ENCODE assay signal across 22 cellular contexts in the genomic region with DNA sequence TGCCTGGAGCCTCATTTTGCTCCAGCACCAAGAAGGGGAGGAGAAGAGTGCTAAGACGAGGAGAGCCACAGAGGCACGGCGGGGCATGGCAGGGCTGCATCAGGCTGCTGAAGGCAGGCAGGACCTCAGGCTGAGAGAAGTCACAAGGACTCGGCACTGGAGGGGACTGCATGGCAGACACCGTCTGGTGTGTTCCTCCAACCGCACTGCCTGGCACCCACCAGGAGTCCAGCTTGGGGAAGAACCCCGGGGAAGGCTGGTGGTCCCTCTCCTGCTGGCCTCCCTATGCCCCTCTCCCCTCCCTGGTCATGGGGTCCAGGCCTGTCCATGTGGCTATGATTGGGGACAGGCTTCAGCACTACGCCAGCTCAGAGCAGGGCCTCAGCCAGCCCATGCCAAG.
DNase-seq lines count a peak whose midpoint lies in the region; ATAC-seq and TF ChIP-seq lines count a peak whose summit lies in the region.
"Had no signal": no experiment of that assay in that cellular context is flagged by ENCODE, and none has a peak within 500 bp of the region (broad histone marks: within the 10 kb centered on the region; RNA-seq: fewer than 3 reads in every experiment).

No MANE protein-coding gene starts in this region.

- H4K20me1 ChIP-seq in H9 (ENCODE audit: control insufficient read depth, insufficient read depth, insufficient read length) = no peaks in the 10 kb centered on the region

- no peak overlapping the region for H2BK5ac ChIP-seq in H9 (ENCODE audit: insufficient read length, low read length)

- intact Hi-C loops in upper lobe of right lung (cut with DNase I) = no loop called here

- no peak overlapping the region for H3K4me2 ChIP-seq in H9 (ENCODE audit: insufficient read depth, insufficient read length, low read length)

- no peak overlapping the region for H3K9ac ChIP-seq in H9 (ENCODE audit: extremely low read depth, insufficient read length, low read length)

- H3K23ac ChIP-seq in H9 (ENCODE audit: insufficient read length, low read depth, low read length) = no peak overlapping the region

- POLR2A ChIA-PET in GM10248 (lab: Yijun Ruan, JAX) = interaction anchor here (0.6 kb wide), 1 partner anchor 43 kb away, joined by 3 read pairs; no protein-coding TSS in a partner anchor

- H2BK12ac ChIP-seq in H9 (ENCODE audit: insufficient read length, low read depth, low read length) = no peak overlapping the region

- no peak overlapping the region for H2AFZ ChIP-seq in H9 (ENCODE audit: low read length)

- no peak overlapping the region for H4K8ac ChIP-seq in H9 (replicated peaks; ENCODE audit: insufficient read length, low read depth, low read length)

- H3K27me3 ChIP-seq in H9 (ENCODE audit: insufficient read depth, low read length) (no peaks in the 10 kb centered on the region), upper lobe of right lung (no peaks in the 10 kb centered on the region)

- H2BK120ac ChIP-seq in H9 (ENCODE audit: low read depth, low read length, poor library complexity, severe bottlenecking) = no peak overlapping the region

- H2AK5ac ChIP-seq in H9 (ENCODE audit: insufficient read length, low read length) = no peak overlapping the region

- peak; percentile 6 for DNase-seq in GM10248 (ENCODE audit: extremely low spot score)
- DNase-seq in H9 = peak; percentile 22
- DNase-seq in memory B cell (ENCODE audit: low spot score in 2 of 2) = no peak
- peak; percentile 48 for DNase-seq in upper lobe of right lung
- DNase-seq in effector memory CD8-positive, alpha-beta T cell = no peak
- DNase-seq in mucosa of gallbladder (ENCODE audit: low spot score) = no peak
- DNase-seq: Calu3, DMS79 treated with DMSO at 0.1 percent for 48 hours, GF-D8, KBM-7, MM.1S, NCI-H1048, NCI-H1417, NCI-H1694, NCI-H2029 treated with DMSO at 0.1 percent for 48 hours, NCI-H2171, NCI-H510A, NCI-H69, RPMI8226, SHP77 had no signal

- H3K36me3 Mint-ChIP-seq in H9 (ENCODE audit: insufficient read depth in 1 of 3, low read depth in 3 of 3) (no peaks in the 10 kb centered on the region), memory B cell (no peaks in the 10 kb centered on the region)
- H3K36me3 Mint-ChIP-seq in effector memory CD8-positive, alpha-beta T cell (ENCODE audit: insufficient read depth) = peaks cover 2% of the 10 kb centered on the region

- no peak overlapping the region for H3K14ac ChIP-seq in H9 (ENCODE audit: insufficient read depth, low read length)

- no peaks in the 10 kb centered on the region for H3K9me3 ChIP-seq in H9 (ENCODE audit: control insufficient read depth, low read depth, low read length)
- H3K9me3 ChIP-seq in upper lobe of right lung = no peaks in the 10 kb centered on the region

- H3K4ac ChIP-seq in H9 (ENCODE audit: low read depth, low read length) = no peak overlapping the region

- CTCF ChIA-PET in GM10248 (lab: Yijun Ruan, JAX) = interaction anchor here (1.2 kb wide), 1 partner anchor 292 kb away, joined by 3 read pairs; no protein-coding TSS in a partner anchor

- H3K56ac ChIP-seq in H9 (ENCODE audit: insufficient read length, low read depth, low read length) = no peak overlapping the region

- H3K27ac Mint-ChIP-seq in H9 (no peak overlapping the region), memory B cell (peak overlapping the region; percentile 14)
- no peak overlapping the region for H3K27ac Mint-ChIP-seq in effector memory CD8-positive, alpha-beta T cell
- H3K27ac Mint-ChIP-seq: B cell had no signal

- no CpG with 5 or more reads among the region's 8 CpGs for WGBS in H9 (ENCODE audit: extremely low coverage, insufficient read length, low lambda C conversion rate)

- H3K4me3 ChIP-seq in upper lobe of right lung = no peak overlapping the region

- no peaks in the 10 kb centered on the region; a peak in 1 of 4 replicates for H3K4me1 Mint-ChIP-seq in H9
- H3K4me1 Mint-ChIP-seq in memory B cell = no peaks in the 10 kb centered on the region
- H3K4me1 Mint-ChIP-seq in effector memory CD8-positive, alpha-beta T cell (ENCODE audit: low read depth in 2 of 2) = peaks cover 0 to 1% of the 10 kb centered on the region in 2 donors

- no peak overlapping the region for H3T11ph ChIP-seq in H9 (ENCODE audit: low read length)

- H3K18ac ChIP-seq in H9 (ENCODE audit: insufficient read length, low read depth, low read length) = no peak overlapping the region

- no peak for ATAC-seq in memory B cell (ENCODE audit: low read depth)
- no peak for ATAC-seq in upper lobe of right lung
- ATAC-seq in HG02642 (IDR thresholded peaks at IDR 0.05; ENCODE audit: poor library complexity, unreplicated experiment) = no peak
- no peak for ATAC-seq in effector memory CD8-positive, alpha-beta T cell (replicated peaks)

- H3K27me3 Mint-ChIP-seq in H9 (ENCODE audit: low read depth) (no peaks in the 10 kb centered on the region), memory B cell (no peaks in the 10 kb centered on the region)
- peaks cover 0 to 9% of the 10 kb centered on the region in 2 donors for H3K27me3 Mint-ChIP-seq in effector memory CD8-positive, alpha-beta T cell
- H3K27me3 Mint-ChIP-seq: B cell had no signal

- no peak overlapping the region for H4K5ac ChIP-seq in H9 (ENCODE audit: insufficient read length, low read depth, low read length)

- no peak overlapping the region for H2BK15ac ChIP-seq in H9 (ENCODE audit: low read depth, low read length)

- H3K9me3 Mint-ChIP-seq in H9 = no peaks in the 10 kb centered on the region
- H3K9me3 Mint-ChIP-seq in memory B cell = no peaks in the 10 kb centered on the region
- no peaks in the 10 kb centered on the region for H3K9me3 Mint-ChIP-seq in effector memory CD8-positive, alpha-beta T cell

- no peak overlapping the region for H2BK20ac ChIP-seq in H9 (ENCODE audit: low read depth, low read length, poor library complexity, severe bottlenecking)

- H4K91ac ChIP-seq in H9 (ENCODE audit: insufficient read length, low read depth, low read length) = no peak overlapping the region

- H3K23me2 ChIP-seq in H9 (ENCODE audit: insufficient read length, low read depth, low read length, poor library complexity, severe bottlenecking) = no peaks in the 10 kb centered on the region

- TF ChIP-seq CTCF in GM10248 (IDR thresholded peaks at IDR 0.05; ENCODE audit: control extremely low read depth, extremely low read depth, low read depth, missing control alignments) (no peak), H9 (conservative IDR thresholded peaks at IDR 0.05) (no peak), upper lobe of right lung (IDR thresholded peaks at IDR 0.05) (no peak)

- no peak overlapping the region for H3K27ac ChIP-seq in H9 (ENCODE audit: insufficient read length, low read depth, low read length)
- H3K27ac ChIP-seq in upper lobe of right lung = no peak overlapping the region

- no peaks in the 10 kb centered on the region for H3K36me3 ChIP-seq in upper lobe of right lung

- no peaks in the 10 kb centered on the region for H3K79me2 ChIP-seq in H9 (ENCODE audit: insufficient read depth, low read length)

- no peaks in the 10 kb centered on the region for H3K4me1 ChIP-seq in H9 (ENCODE audit: insufficient read depth, low read length)
- peaks cover 18% of the 10 kb centered on the region for H3K4me1 ChIP-seq in upper lobe of right lung

- H3K79me1 ChIP-seq in H9 (ENCODE audit: insufficient read depth, low read depth, low read length, poor library complexity, severe bottlenecking) = no peaks in the 10 kb centered on the region

- H3K4me3 Mint-ChIP-seq in H9 (no peak overlapping the region), memory B cell (no peak overlapping the region)
- H3K4me3 Mint-ChIP-seq in effector memory CD8-positive, alpha-beta T cell = no peak overlapping the region
- H3K4me3 Mint-ChIP-seq: B cell had no signal

Comparison
In these comparisons a context has a peak if more than half of its experiments do, and no peak if none do; other contexts are left out.
1. DNase-seq: peak in GM10248 (single experiment), H9 (single experiment) and upper lobe of right lung (single experiment); none in memory B cell (0 of 2), effector memory CD8-positive, alpha-beta T cell (0 of 3) and mucosa of gallbladder (single experiment).